8 cellular contexts compared by ENCODE assay signal in the genomic region with DNA sequence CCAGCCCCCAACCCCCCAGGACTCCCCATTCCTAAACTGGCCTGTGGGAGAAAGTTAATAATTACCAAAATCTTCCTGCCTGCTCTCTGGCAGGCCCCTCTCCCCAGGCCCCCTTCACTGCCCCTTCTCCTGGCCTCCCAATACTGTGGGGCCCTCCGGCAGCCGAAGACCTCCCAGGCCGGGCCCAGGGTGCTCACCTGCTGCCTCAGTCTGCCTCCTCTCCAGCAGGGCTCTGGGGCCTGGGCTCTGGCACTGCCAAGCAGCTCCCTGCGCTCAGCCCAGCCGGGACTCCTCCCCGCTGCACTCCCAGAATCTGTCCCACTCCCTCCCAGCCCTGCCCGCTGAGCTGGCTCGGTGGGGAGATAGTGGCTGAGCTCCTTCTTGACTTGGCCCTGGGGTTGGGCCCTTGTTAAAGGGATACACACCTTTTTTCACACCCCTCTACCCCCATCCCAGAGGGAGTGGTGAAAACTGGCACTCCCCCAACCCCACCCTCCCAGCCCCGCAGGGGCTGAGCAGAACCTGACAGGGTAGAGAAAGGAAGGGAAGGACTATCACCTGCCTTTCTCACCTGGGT.
DNase-seq lines count a peak whose midpoint lies in the region; ATAC-seq lines count a peak whose summit lies in the region.

A gene with protein sequence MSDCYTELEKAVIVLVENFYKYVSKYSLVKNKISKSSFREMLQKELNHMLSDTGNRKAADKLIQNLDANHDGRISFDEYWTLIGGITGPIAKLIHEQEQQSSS (minus strand): TSS at position 383 of the 577 bp plus-strand sequence. CDS start 4,986 bp downstream, outside the sequence.

- DNase-seq in left kidney (ENCODE audit: low read depth, low spot score) (peak; percentile 84), substantia nigra (lab: John Stamatoyannopoulos, UW) (peak in 22 of 49 donors; percentile 7 to 68 (median 43)), RPMI8226 (no peak)

- H3K9me3 ChIP-seq in HUES6 (ENCODE audit: control insufficient read depth, insufficient read depth, low read depth, low read length), result no peaks in the 10 kb centered on the region

- H3K27me3 ChIP-seq in HUES6 (ENCODE audit: control insufficient read depth, insufficient read depth, low read length), result peaks cover 3% of the 10 kb centered on the region; the same call in 1 of the 2 replicates

- no peaks in the 10 kb centered on the region for H3K36me3 ChIP-seq in HUES6 (ENCODE audit: control insufficient read depth, insufficient read depth, low read length)

- H3K27ac ChIP-seq in HUES6 (ENCODE audit: low read depth, low read length) (no peak within 1 kb of the TSS), cingulate gyrus (ENCODE audit: low read depth, low read length) (peak within 1 kb of the TSS; percentile 35), substantia nigra (ENCODE audit: low read depth, low read length, poor library complexity, severe bottlenecking) (peak within 1 kb of the TSS; percentile 51)

- peak within 1 kb of the TSS; percentile 44 for H3K4me3 ChIP-seq in HUES6 (ENCODE audit: low read depth, low read length)

- ATAC-seq in GM21786 (IDR thresholded peaks at IDR 0.05; ENCODE audit: unreplicated experiment), result no peak
- ATAC-seq in GM18498 (IDR thresholded peaks at IDR 0.05; ENCODE audit: unreplicated experiment), result no peak
- no peak for ATAC-seq in HG02642 (IDR thresholded peaks at IDR 0.05; ENCODE audit: poor library complexity, unreplicated experiment)

- peaks cover 60% of the 10 kb centered on the region for H3K4me1 ChIP-seq in HUES6 (ENCODE audit: control insufficient read depth, insufficient read depth, low read length)

- H3K9ac ChIP-seq in HUES6 (ENCODE audit: low read length), result peak within 1 kb of the TSS; percentile 5
